Comparison of ENCODE assay signal across 17 cellular contexts in genomic region chr18:78221496-78221895, GRCh38.
DNase-seq lines count a peak whose midpoint lies in the region; ATAC-seq, FAIRE-seq and TF ChIP-seq lines count a peak whose summit lies in the region.
"Had no signal": no experiment of that assay in that cellular context is flagged by ENCODE, and none has a peak within 500 bp of the region (broad histone marks: within the 10 kb centered on the region; RNA-seq: fewer than 3 reads in every experiment).

No MANE protein-coding gene starts in this region.

- H3K4me3 ChIP-seq in bronchial epithelial cell (ENCODE audit: low read depth, low read length) = no peak overlapping the region
- H3K4me3 ChIP-seq: A549, GM12878, GM23248, HAP-1, K562 had no signal

- no peaks in the 10 kb centered on the region for H3K4me1 Mint-ChIP-seq in activated CD8-positive, alpha-beta T cell treated with anti-CD3 and anti-CD28 coated beads, Interleukin-2, amount 10 ng/mL, durations not matched to agents 7 days and 5 days (ENCODE audit: low read depth)
- no peaks in the 10 kb centered on the region for H3K4me1 Mint-ChIP-seq in activated CD8-positive, alpha-beta T cell treated with anti-CD3 and anti-CD28 coated beads for 36 hours (ENCODE audit: low read depth)
- H3K4me1 Mint-ChIP-seq in neural crest cell = peaks cover 11% of the 10 kb centered on the region

- H3K36me3 ChIP-seq in bronchial epithelial cell (ENCODE audit: control insufficient read depth, insufficient read depth, low read length) = no peaks in the 10 kb centered on the region
- H3K36me3 ChIP-seq: HAP-1 had no signal

- peak overlapping the region; percentile 37 for H3K27ac Mint-ChIP-seq in activated CD8-positive, alpha-beta T cell treated with anti-CD3 and anti-CD28 coated beads, Interleukin-2, amount 10 ng/mL, durations not matched to agents 7 days and 5 days
- no peak overlapping the region for H3K27ac Mint-ChIP-seq in activated CD8-positive, alpha-beta T cell treated with anti-CD3 and anti-CD28 coated beads for 36 hours
- H3K27ac Mint-ChIP-seq in neural crest cell (ENCODE audit: unreplicated experiment) = peak overlapping the region; percentile 92
- H3K27ac Mint-ChIP-seq: CD8-positive, alpha-beta T cell had no signal

- intact Hi-C loops in activated CD8-positive, alpha-beta T cell treated with anti-CD3 and anti-CD28 coated beads for 36 hours (cut with micrococcal nuclease) = no loop called here

- CTCF ChIA-PET in activated CD8-positive, alpha-beta T cell treated with anti-CD3 and anti-CD28 coated beads, Interleukin-2, amount 10 ng/mL, durations not matched to agents 7 days and 5 days (lab: Charles Lee) = no interaction called here
- CTCF ChIA-PET in activated CD8-positive, alpha-beta T cell treated with anti-CD3 and anti-CD28 coated beads for 36 hours (lab: Charles Lee) = no interaction called here

- TF ChIP-seq CTCF in activated CD8-positive, alpha-beta T cell treated with anti-CD3 and anti-CD28 coated beads for 36 hours (IDR thresholded peaks at IDR 0.05) = no peak
- TF ChIP-seq CTCF in bronchial epithelial cell (IDR thresholded peaks at IDR 0.05; ENCODE audit: insufficient read depth, low read length, severe bottlenecking) (no peak), neural crest cell (conservative IDR thresholded peaks at IDR 0.05) (no peak)

- no peaks in the 10 kb centered on the region for H3K27me3 ChIP-seq in bronchial epithelial cell (ENCODE audit: control insufficient read depth, insufficient read depth, low read length)

- H3K27me3 Mint-ChIP-seq in activated CD8-positive, alpha-beta T cell treated with anti-CD3 and anti-CD28 coated beads, Interleukin-2, amount 10 ng/mL, durations not matched to agents 7 days and 5 days (ENCODE audit: low read depth) = no peaks in the 10 kb centered on the region
- H3K27me3 Mint-ChIP-seq in activated CD8-positive, alpha-beta T cell treated with anti-CD3 and anti-CD28 coated beads for 36 hours = peaks cover 3% of the 10 kb centered on the region
- no peaks in the 10 kb centered on the region for H3K27me3 Mint-ChIP-seq in neural crest cell (ENCODE audit: low read depth)

- no peak overlapping the region for H3K4me3 Mint-ChIP-seq in activated CD8-positive, alpha-beta T cell treated with anti-CD3 and anti-CD28 coated beads, Interleukin-2, amount 10 ng/mL, durations not matched to agents 7 days and 5 days
- H3K4me3 Mint-ChIP-seq in activated CD8-positive, alpha-beta T cell treated with anti-CD3 and anti-CD28 coated beads for 36 hours = no peak overlapping the region
- no peak overlapping the region for H3K4me3 Mint-ChIP-seq in neural crest cell
- H3K4me3 Mint-ChIP-seq: CD8-positive, alpha-beta T cell had no signal

- FAIRE-seq in bronchial epithelial cell (lab: Jason Lieb, UNC) = peak; percentile 76
- FAIRE-seq: A549, GM12878, GM19239, K562 had no signal

- no peak for ATAC-seq in activated CD8-positive, alpha-beta T cell treated with anti-CD3 and anti-CD28 coated beads, Interleukin-2, amount 10 ng/mL, durations not matched to agents 7 days and 5 days
- no peak for ATAC-seq in activated CD8-positive, alpha-beta T cell treated with anti-CD3 and anti-CD28 coated beads for 36 hours
- ATAC-seq in HG03521 (IDR thresholded peaks at IDR 0.05; ENCODE audit: unreplicated experiment) (no peak), GM18867 (IDR thresholded peaks at IDR 0.05; ENCODE audit: unreplicated experiment) (no peak)
- ATAC-seq: A549; CD8-positive, alpha-beta T cell; GM12878; K562 had no signal

- POLR2A ChIA-PET in activated CD8-positive, alpha-beta T cell treated with anti-CD3 and anti-CD28 coated beads, Interleukin-2, amount 10 ng/mL, durations not matched to agents 7 days and 5 days (lab: Charles Lee) = no interaction called here
- POLR2A ChIA-PET in activated CD8-positive, alpha-beta T cell treated with anti-CD3 and anti-CD28 coated beads for 36 hours (lab: Charles Lee) = no interaction called here

- H3K9me3 Mint-ChIP-seq in activated CD8-positive, alpha-beta T cell treated with anti-CD3 and anti-CD28 coated beads, Interleukin-2, amount 10 ng/mL, durations not matched to agents 7 days and 5 days (ENCODE audit: insufficient read depth) = peaks cover 4% of the 10 kb centered on the region
- no peaks in the 10 kb centered on the region for H3K9me3 Mint-ChIP-seq in activated CD8-positive, alpha-beta T cell treated with anti-CD3 and anti-CD28 coated beads for 36 hours
- no peaks in the 10 kb centered on the region for H3K9me3 Mint-ChIP-seq in neural crest cell
- H3K9me3 Mint-ChIP-seq: CD8-positive, alpha-beta T cell had no signal

- no peaks in the 10 kb centered on the region for H3K36me3 Mint-ChIP-seq in activated CD8-positive, alpha-beta T cell treated with anti-CD3 and anti-CD28 coated beads, Interleukin-2, amount 10 ng/mL, durations not matched to agents 7 days and 5 days (ENCODE audit: low read depth)
- H3K36me3 Mint-ChIP-seq in activated CD8-positive, alpha-beta T cell treated with anti-CD3 and anti-CD28 coated beads for 36 hours (ENCODE audit: low read depth) = no peaks in the 10 kb centered on the region
- H3K36me3 Mint-ChIP-seq in neural crest cell (ENCODE audit: low read depth) = peaks cover 2% of the 10 kb centered on the region
- H3K36me3 Mint-ChIP-seq: CD8-positive, alpha-beta T cell had no signal

- no peak for DNase-seq in activated CD8-positive, alpha-beta T cell treated with anti-CD3 and anti-CD28 coated beads, Interleukin-2, amount 10 ng/mL, durations not matched to agents 7 days and 5 days
- DNase-seq in activated CD8-positive, alpha-beta T cell treated with anti-CD3 and anti-CD28 coated beads for 36 hours = no peak
- no peak for DNase-seq in bronchial epithelial cell (ENCODE audit: low read depth)
- no peak for DNase-seq in neural crest cell (ENCODE audit: low read depth, low spot score)
- DNase-seq in GF-D8 (lab: John Stamatoyannopoulos, UW) = no peak
- DNase-seq: AML-193; Calu3; CD8-positive, alpha-beta T cell; DMS79 treated with DMSO at 0.1 percent for 48 hours; GM23248 had no signal
